In the genomic region with DNA sequence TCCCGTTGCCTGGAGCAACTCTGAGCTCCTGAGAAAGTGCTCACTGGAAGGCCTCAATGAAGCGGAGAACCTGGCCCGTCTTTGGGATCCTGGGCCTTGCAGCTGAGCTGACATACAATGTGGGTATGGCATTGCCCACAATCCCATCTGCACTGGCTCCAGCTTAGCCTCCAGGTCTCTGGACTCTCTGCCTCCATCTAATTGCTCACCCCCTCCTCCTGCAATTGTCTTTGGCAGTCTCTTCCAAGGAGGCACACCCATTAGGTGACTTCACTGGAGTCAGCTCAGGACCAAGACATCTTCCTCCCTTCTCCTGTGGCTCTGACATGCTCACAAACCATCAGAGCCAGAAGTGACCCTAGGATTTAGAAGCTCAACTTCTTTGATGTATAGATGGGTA, we compare ENCODE assay signal across 23 cellular contexts. TPM values are rescaled to one million over a fixed set of nuclear protein-coding genes. Genes with fewer than 3 reads are reported as not detected.
DNase-seq lines count a peak whose midpoint lies in the region; ATAC-seq and TF ChIP-seq lines count a peak whose summit lies in the region.
"Had no signal": no experiment of that assay in that cellular context is flagged by ENCODE, and none has a peak within 500 bp of the region (broad histone marks: within the 10 kb centered on the region; RNA-seq: fewer than 3 reads in every experiment).

No MANE protein-coding gene starts in this region.

- H3K4me1 ChIP-seq in CD4-positive, alpha-beta memory T cell (ENCODE audit: insufficient read depth, low read length) = peaks cover 39% of the 10 kb centered on the region
- no peaks in the 10 kb centered on the region for H3K4me1 ChIP-seq in PC-3 (ENCODE audit: insufficient read depth, low read length)
- H3K4me1 ChIP-seq: foreskin keratinocyte, SJCRH30 had no signal

- POLR2A ChIA-PET in activated CD4-positive, alpha-beta T cell treated with anti-CD3 and anti-CD28 coated beads, Interleukin-2, amount 10 ng/mL, durations not matched to agents 7 days and 5 days (lab: Charles Lee) = no interaction called here
- POLR2A ChIA-PET in CD4-positive, alpha-beta memory T cell (lab: Charles Lee; ENCODE audit: partially characterized antibody) = no interaction called here
- POLR2A ChIA-PET in naive thymus-derived CD8-positive, alpha-beta T cell (lab: Charles Lee) = interaction anchor here (0.5 kb wide), 1 partner anchor 193 kb away, joined by 5 read pairs; no protein-coding TSS in a partner anchor
- POLR2A ChIA-PET in PC-3 (lab: Charles Lee; ENCODE audit: unreplicated experiment) = interaction anchor here (0.6 kb wide), 1 partner anchor 43 kb away, joined by 12 read pairs; no protein-coding TSS in a partner anchor

- no peaks in the 10 kb centered on the region for H3K36me3 Mint-ChIP-seq in activated CD4-positive, alpha-beta T cell treated with anti-CD3 and anti-CD28 coated beads, Interleukin-2, amount 10 ng/mL, durations not matched to agents 7 days and 5 days (ENCODE audit: low read depth)
- H3K36me3 Mint-ChIP-seq in CD4-positive, alpha-beta memory T cell = peaks cover 2 to 3% of the 10 kb centered on the region in 2 donors
- H3K36me3 Mint-ChIP-seq in activated T-helper 1 cell treated with anti-CD3 and anti-CD28 coated beads, Interleukin-12 subunit alpha, Interleukin-12 subunit beta, Interleukin-2, Interleukin-4 antibody, amounts not matched to agents 30 ng/mL and 10 ng/mL and 1 ng/mL, durations not matched to agents 14 hours and 24 hours and 36 hours (ENCODE audit: low read depth) = peaks cover 5% of the 10 kb centered on the region
- H3K36me3 Mint-ChIP-seq in naive thymus-derived CD8-positive, alpha-beta T cell = peaks cover 0 to 1% (median 0%) of the 10 kb centered on the region in 3 donors

- CTCF ChIA-PET in activated CD4-positive, alpha-beta T cell treated with anti-CD3 and anti-CD28 coated beads, Interleukin-2, amount 10 ng/mL, durations not matched to agents 7 days and 5 days (lab: Charles Lee) = interaction anchor here (1.1 to 1.5 kb wide), 2 partner anchors 8 to 28 kb away, joined by 3 to 4 read pairs; no protein-coding TSS in a partner anchor
- CTCF ChIA-PET in CD4-positive, alpha-beta memory T cell (lab: Charles Lee; ENCODE audit: partially characterized antibody) = interaction anchor here (0.7 to 1.5 kb wide), 3 partner anchors 13 to 28 kb away, joined by 3 to 5 read pairs (median 4); no protein-coding TSS in a partner anchor
- CTCF ChIA-PET in PC-3 (lab: Charles Lee) = interaction anchor here (1.2 kb wide), 1 partner anchor 26 kb away, joined by 3 read pairs; no protein-coding TSS in a partner anchor

- H3K36me3 ChIP-seq in CD4-positive, alpha-beta memory T cell (ENCODE audit: insufficient read depth, low read length) = no peaks in the 10 kb centered on the region
- no peaks in the 10 kb centered on the region for H3K36me3 ChIP-seq in PC-3 (ENCODE audit: low read depth, low read length)
- H3K36me3 ChIP-seq: SJCRH30 had no signal

- H4K20me1 ChIP-seq in PC-3 (ENCODE audit: low read length) = no peaks in the 10 kb centered on the region

- H3K27ac ChIP-seq in CD4-positive, alpha-beta memory T cell (ENCODE audit: low read depth, low read length) = no peak overlapping the region
- no peak overlapping the region for H3K27ac ChIP-seq in PC-3 (ENCODE audit: low read length)
- H3K27ac ChIP-seq: A549, C4-2B, epithelial cell of prostate, foreskin keratinocyte, SJCRH30 had no signal

- peaks cover 58% of the 10 kb centered on the region for H3K27me3 ChIP-seq in CD4-positive, alpha-beta memory T cell (ENCODE audit: insufficient read depth, low read length)
- peaks cover 81% of the 10 kb centered on the region for H3K27me3 ChIP-seq in PC-3 (ENCODE audit: low read length)
- H3K27me3 ChIP-seq: SJCRH30 had no signal

- H3K27me3 Mint-ChIP-seq in activated CD4-positive, alpha-beta T cell treated with anti-CD3 and anti-CD28 coated beads, Interleukin-2, amount 10 ng/mL, durations not matched to agents 7 days and 5 days = peaks cover 87% of the 10 kb centered on the region
- peaks cover 57 to 66% of the 10 kb centered on the region in 2 donors for H3K27me3 Mint-ChIP-seq in CD4-positive, alpha-beta memory T cell
- H3K27me3 Mint-ChIP-seq in activated T-helper 1 cell treated with anti-CD3 and anti-CD28 coated beads, Interleukin-12 subunit alpha, Interleukin-12 subunit beta, Interleukin-2, Interleukin-4 antibody, amounts not matched to agents 30 ng/mL and 10 ng/mL and 1 ng/mL, durations not matched to agents 14 hours and 24 hours and 36 hours (ENCODE audit: insufficient read depth) = peaks cover 90% of the 10 kb centered on the region
- H3K27me3 Mint-ChIP-seq in naive thymus-derived CD8-positive, alpha-beta T cell = peaks cover 30 to 89% (median 62%) of the 10 kb centered on the region in 5 donors

- no peak for DNase-seq in activated CD4-positive, alpha-beta T cell treated with anti-CD3 and anti-CD28 coated beads, Interleukin-2, amount 10 ng/mL, durations not matched to agents 7 days and 5 days
- no peak for DNase-seq in activated CD4-positive, alpha-beta T cell treated with anti-CD3 and anti-CD28 coated beads for 1 hour
- no peak for DNase-seq in CD4-positive, alpha-beta memory T cell
- DNase-seq in activated T-helper 1 cell treated with anti-CD3 and anti-CD28 coated beads, Interleukin-12 subunit alpha, Interleukin-12 subunit beta, Interleukin-2, Interleukin-4 antibody, amounts not matched to agents 30 ng/mL and 10 ng/mL and 1 ng/mL, durations not matched to agents 14 hours and 24 hours and 36 hours (ENCODE audit: low spot score) = no peak
- no peak for DNase-seq in naive thymus-derived CD8-positive, alpha-beta T cell
- DNase-seq in PC-3 = no peak
- DNase-seq in GM13977 (ENCODE audit: low spot score) = no peak
- DNase-seq: amniotic stem cell; DMS53; foreskin keratinocyte; HCEC 1CT; left cardiac atrium; NCI-H146; SJCRH30; stimulated activated CD4-positive, alpha-beta T cell treated with anti-CD3 and anti-CD28 coated beads, Interleukin-4, amount 100 ng/mL, for 4 hours; T-helper 9 cell had no signal

- H3K4me3 Mint-ChIP-seq in activated CD4-positive, alpha-beta T cell treated with anti-CD3 and anti-CD28 coated beads, Interleukin-2, amount 10 ng/mL, durations not matched to agents 7 days and 5 days = peak overlapping the region; percentile 28
- H3K4me3 Mint-ChIP-seq in CD4-positive, alpha-beta memory T cell = peak overlapping the region; percentile 72 to 95 (median 86)
- H3K4me3 Mint-ChIP-seq in activated T-helper 1 cell treated with anti-CD3 and anti-CD28 coated beads, Interleukin-12 subunit alpha, Interleukin-12 subunit beta, Interleukin-2, Interleukin-4 antibody, amounts not matched to agents 30 ng/mL and 10 ng/mL and 1 ng/mL, durations not matched to agents 14 hours and 24 hours and 36 hours = peak overlapping the region; percentile 68
- H3K4me3 Mint-ChIP-seq in naive thymus-derived CD8-positive, alpha-beta T cell = peak overlapping the region; percentile 61 to 94 (median 84)

- TF ChIP-seq CTCF in PC-3 (conservative IDR thresholded peaks at IDR 0.05; ENCODE audit: low read depth, low read length) (no peak), GM13977 (IDR thresholded peaks at IDR 0.05; ENCODE audit: extremely low read depth, insufficient read depth, missing control alignments) (no peak)

- intact Hi-C loops in CD4-positive, alpha-beta memory T cell (cut with micrococcal nuclease) = no loop called here
- intact Hi-C loops in activated T-helper 1 cell treated with anti-CD3 and anti-CD28 coated beads, Interleukin-12 subunit alpha, Interleukin-12 subunit beta, Interleukin-2, Interleukin-4 antibody, amounts not matched to agents 30 ng/mL and 10 ng/mL and 1 ng/mL, durations not matched to agents 14 hours and 24 hours and 36 hours (cut with micrococcal nuclease) = loop anchor here (5.0 kb wide), 1 partner anchor 473 kb away; the partner anchor contains the start of gene NGFR
- intact Hi-C loops in PC-3 (cut with micrococcal nuclease) = no loop called here

- in situ Hi-C loops in GM13977 (cut with MboI; ENCODE audit: low pct_unique_long_range_greater_than_20kb, low sequenced_read_pairs, unreplicated experiment) = no loop called here

- no TSS peak for BruUV-seq in PC-3 (replicated peaks; lab: Mats Ljungman, UMichigan)

- no peaks in the 10 kb centered on the region for H3K79me2 ChIP-seq in PC-3 (ENCODE audit: low read length)

- H3F3A ChIP-seq in PC-3 (ENCODE audit: low read length, unreplicated experiment) = no peaks in the 10 kb centered on the region

- no peak overlapping the region for H3K9ac ChIP-seq in PC-3 (ENCODE audit: low read length)

- H2AFZ ChIP-seq in PC-3 (ENCODE audit: low read length) = no peak overlapping the region

- no peak for ATAC-seq in naive thymus-derived CD8-positive, alpha-beta T cell
- ATAC-seq in HG03159 (IDR thresholded peaks at IDR 0.05; ENCODE audit: unreplicated experiment) (no peak), PC-3 (no peak)
- ATAC-seq: A549, foreskin keratinocyte, left cardiac atrium had no signal

- H3K4me1 Mint-ChIP-seq in activated CD4-positive, alpha-beta T cell treated with anti-CD3 and anti-CD28 coated beads, Interleukin-2, amount 10 ng/mL, durations not matched to agents 7 days and 5 days = peaks cover 22% of the 10 kb centered on the region
- peaks cover 16 to 51% (median 33%) of the 10 kb centered on the region in 4 donors for H3K4me1 Mint-ChIP-seq in CD4-positive, alpha-beta memory T cell
- peaks cover 7% of the 10 kb centered on the region for H3K4me1 Mint-ChIP-seq in activated T-helper 1 cell treated with anti-CD3 and anti-CD28 coated beads, Interleukin-12 subunit alpha, Interleukin-12 subunit beta, Interleukin-2, Interleukin-4 antibody, amounts not matched to agents 30 ng/mL and 10 ng/mL and 1 ng/mL, durations not matched to agents 14 hours and 24 hours and 36 hours (ENCODE audit: low read depth)
- H3K4me1 Mint-ChIP-seq in naive thymus-derived CD8-positive, alpha-beta T cell = peaks cover 17 to 68% (median 49%) of the 10 kb centered on the region in 4 donors

- H3K9me3 Mint-ChIP-seq in activated CD4-positive, alpha-beta T cell treated with anti-CD3 and anti-CD28 coated beads, Interleukin-2, amount 10 ng/mL, durations not matched to agents 7 days and 5 days = no peaks in the 10 kb centered on the region
- H3K9me3 Mint-ChIP-seq in CD4-positive, alpha-beta memory T cell = peaks cover 0 to 5% (median under 1%) of the 10 kb centered on the region in 8 donors
- H3K9me3 Mint-ChIP-seq in activated T-helper 1 cell treated with anti-CD3 and anti-CD28 coated beads, Interleukin-12 subunit alpha, Interleukin-12 subunit beta, Interleukin-2, Interleukin-4 antibody, amounts not matched to agents 30 ng/mL and 10 ng/mL and 1 ng/mL, durations not matched to agents 14 hours and 24 hours and 36 hours = no peaks in the 10 kb centered on the region
- H3K9me3 Mint-ChIP-seq in naive thymus-derived CD8-positive, alpha-beta T cell = peaks cover 0 to 3% (median 0%) of the 10 kb centered on the region in 9 donors

- H3K4me2 ChIP-seq in PC-3 (ENCODE audit: low read length) = no peak overlapping the region

- H3K4me3 ChIP-seq in CD4-positive, alpha-beta memory T cell (ENCODE audit: low read length in 2 of 2) = no peak overlapping the region
- no peak overlapping the region for H3K4me3 ChIP-seq in PC-3 (ENCODE audit: low read length)
- H3K4me3 ChIP-seq: A549, SJCRH30 had no signal

- no peak overlapping the region for H3K27ac Mint-ChIP-seq in activated CD4-positive, alpha-beta T cell treated with anti-CD3 and anti-CD28 coated beads, Interleukin-2, amount 10 ng/mL, durations not matched to agents 7 days and 5 days
- H3K27ac Mint-ChIP-seq in CD4-positive, alpha-beta memory T cell = peak overlapping the region in 2 of 7 donors; percentile 26 to 50
- no peak overlapping the region for H3K27ac Mint-ChIP-seq in activated T-helper 1 cell treated with anti-CD3 and anti-CD28 coated beads, Interleukin-12 subunit alpha, Interleukin-12 subunit beta, Interleukin-2, Interleukin-4 antibody, amounts not matched to agents 30 ng/mL and 10 ng/mL and 1 ng/mL, durations not matched to agents 14 hours and 24 hours and 36 hours
- peak overlapping the region in 1 of 10 donors; percentile 41 for H3K27ac Mint-ChIP-seq in naive thymus-derived CD8-positive, alpha-beta T cell

- H3K9me2 ChIP-seq in PC-3 (replicated peaks; ENCODE audit: low read length) = no peaks in the 10 kb centered on the region

- H3K9me3 ChIP-seq in CD4-positive, alpha-beta memory T cell (ENCODE audit: control insufficient read depth in 1 of 2, low read length in 2 of 2) = no peaks in the 10 kb centered on the region
- no peaks in the 10 kb centered on the region for H3K9me3 ChIP-seq in PC-3 (ENCODE audit: low read length)
- H3K9me3 ChIP-seq: A549, SJCRH30 had no signal

RNA-seq across cellular contexts. Expression of gene DLX4, which starts 1.5 kb away (rescaled TPM):
- total RNA-seq in activated CD4-positive, alpha-beta T cell treated with anti-CD3 and anti-CD28 coated beads, Interleukin-2, amount 10 ng/mL, durations not matched to agents 7 days and 5 days = under 1 TPM; 0.17 to 0.35 TPM
- 1 to 10 TPM in 1 of 2 experiments, under 1 TPM in 1; 0.70 to 1.2 TPM for total RNA-seq in CD4-positive, alpha-beta memory T cell
- under 1 TPM; 0.22 to 0.33 TPM for polyA plus RNA-seq in CD4-positive, alpha-beta memory T cell
- total RNA-seq in activated T-helper 1 cell treated with anti-CD3 and anti-CD28 coated beads, Interleukin-12 subunit alpha, Interleukin-12 subunit beta, Interleukin-2, Interleukin-4 antibody, amounts not matched to agents 30 ng/mL and 10 ng/mL and 1 ng/mL, durations not matched to agents 14 hours and 24 hours and 36 hours = 0.20 TPM in 1 of 2 replicates, not detected in the other
- 1 to 10 TPM in 1 of 2 experiments, under 1 TPM in 1; 0.88 to 1.4 TPM for total RNA-seq in naive thymus-derived CD8-positive, alpha-beta T cell
- polyA plus RNA-seq in naive thymus-derived CD8-positive, alpha-beta T cell = under 1 TPM in 1 of 3 donors, not detected in 2; 0.11 TPM
- total RNA-seq in PC-3 (2014; rRNA removed) = 0.35 and 0.44 TPM in 2 replicates
- total RNA-seq: dermis microvascular lymphatic vessel endothelial cell, temporal lobe had no signal

RNA-seq across cellular contexts. Expression of gene DLX3, which starts 24.5 kb away (rescaled TPM):
- not detected for total RNA-seq in activated CD4-positive, alpha-beta T cell treated with anti-CD3 and anti-CD28 coated beads, Interleukin-2, amount 10 ng/mL, durations not matched to agents 7 days and 5 days
- total RNA-seq in CD4-positive, alpha-beta memory T cell = not detected
- not detected for polyA plus RNA-seq in CD4-positive, alpha-beta memory T cell
- total RNA-seq in activated T-helper 1 cell treated with anti-CD3 and anti-CD28 coated beads, Interleukin-12 subunit alpha, Interleukin-12 subunit beta, Interleukin-2, Interleukin-4 antibody, amounts not matched to agents 30 ng/mL and 10 ng/mL and 1 ng/mL, durations not matched to agents 14 hours and 24 hours and 36 hours = not detected in 2 replicates
- under 1 TPM in 1 of 2 experiments, not detected in 1; 0.18 TPM for total RNA-seq in naive thymus-derived CD8-positive, alpha-beta T cell
- under 1 TPM; 0.09 to 0.32 (median 0.26) TPM for polyA plus RNA-seq in naive thymus-derived CD8-positive, alpha-beta T cell
- 0.18 and 0.23 TPM in 2 replicates for total RNA-seq in PC-3 (2014; rRNA removed)
- total RNA-seq: cardiac septum, dermis microvascular lymphatic vessel endothelial cell, SJCRH30 had no signal

Comparison
In these comparisons a context has a peak if more than half of its experiments do, and no peak if none do; other contexts are left out.
1. H3K4me3 Mint-ChIP-seq: peak in every context shown above with its lines; median percentile 86 in CD4-positive, alpha-beta memory T cell; 84 in naive thymus-derived CD8-positive, alpha-beta T cell; 68 in activated T-helper 1 cell treated with anti-CD3 and anti-CD28 coated beads, Interleukin-12 subunit alpha, Interleukin-12 subunit beta, Interleukin-2, Interleukin-4 antibody, amounts not matched to agents 30 ng/mL and 10 ng/mL and 1 ng/mL, durations not matched to agents 14 hours and 24 hours and 36 hours; 28 in activated CD4-positive, alpha-beta T cell treated with anti-CD3 and anti-CD28 coated beads, Interleukin-2, amount 10 ng/mL, durations not matched to agents 7 days and 5 days.
2. POLR2A ChIA-PET loops: an anchor here in naive thymus-derived CD8-positive, alpha-beta T cell (0.5 kb wide) and PC-3 (0.6 kb wide); none called in activated CD4-positive, alpha-beta T cell treated with anti-CD3 and anti-CD28 coated beads, Interleukin-2, amount 10 ng/mL, durations not matched to agents 7 days and 5 days and CD4-positive, alpha-beta memory T cell.